Comparison of ENCODE assay signal across 14 cellular contexts in the genomic region with DNA sequence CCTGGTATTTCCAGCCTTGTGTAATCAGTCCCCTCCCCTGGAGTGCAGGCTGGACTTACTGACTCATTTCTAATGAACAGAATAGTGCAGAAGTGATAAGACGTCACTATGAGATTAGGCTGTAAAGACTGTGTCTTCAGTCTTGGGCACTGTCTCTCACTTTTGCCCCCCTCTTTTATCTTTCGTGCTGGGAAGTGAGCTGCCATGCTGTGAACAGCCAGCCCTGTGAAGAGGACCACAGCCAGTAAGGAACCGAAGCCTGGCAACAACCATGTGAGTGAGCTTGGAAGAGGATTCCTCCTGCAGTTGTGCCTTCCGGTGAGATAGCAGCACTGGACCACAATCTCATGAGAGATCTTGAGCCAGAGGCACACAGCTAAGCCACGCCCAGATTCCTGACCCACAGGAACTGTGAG.
DNase-seq lines count a peak whose midpoint lies in the region; ATAC-seq and TF ChIP-seq lines count a peak whose summit lies in the region.
"Had no signal": no experiment of that assay in that cellular context is flagged by ENCODE, and none has a peak within 500 bp of the region (broad histone marks: within the 10 kb centered on the region; RNA-seq: fewer than 3 reads in every experiment).

No MANE protein-coding gene starts in this region.

- H3K27me3 ChIP-seq in GM23338 (ENCODE audit: insufficient read depth) (no peaks in the 10 kb centered on the region), SK-N-SH (ENCODE audit: insufficient read depth) (no peaks in the 10 kb centered on the region)
- H3K27me3 ChIP-seq: Peyer's patch had no signal

- no peak for TF ChIP-seq RAD21 in SK-N-SH (IDR thresholded peaks at IDR 0.05; ENCODE audit: low read length)

- H4K20me1 ChIP-seq in GM23338 (replicated peaks; ENCODE audit: insufficient read depth): no peaks in the 10 kb centered on the region
- no peaks in the 10 kb centered on the region for H4K20me1 ChIP-seq in SK-N-SH (ENCODE audit: insufficient read depth)

- H3K36me3 Mint-ChIP-seq in GM23338 (ENCODE audit: low read depth) (peaks cover 10% of the 10 kb centered on the region; the same call in 1 of the 3 replicates), nephron progenitor cell (ENCODE audit: low read depth) (peaks cover 33% of the 10 kb centered on the region)

- TF ChIP-seq EP300 in SK-N-SH (IDR thresholded peaks at IDR 0.05; ENCODE audit: borderline replicate concordance in 1 of 2, low read depth in 1 of 2, low read length in 1 of 2): no peak

- POLR2A ChIA-PET in SK-N-SH (lab: Yijun Ruan, JAX): no interaction called here

- DNase-seq in GM23338 (ENCODE audit: low spot score) (peak; percentile 41), SK-N-SH (peak; percentile 40), fibroblast of pulmonary artery (ENCODE audit: low read depth) (peak; percentile 53), nephron progenitor cell (no peak), T-helper 1 cell (no peak), Right ventricle myocardium superior (no peak)
- no peak for DNase-seq in activated CD4-positive, alpha-beta T cell treated with anti-CD3 and anti-CD28 coated beads for 4 hours
- DNase-seq in activated CD8-positive, alpha-beta memory T cell treated with anti-CD3 and anti-CD28 coated beads, Interleukin-2, amount 50 U/mL, for 4 hours: no peak
- DNase-seq: CD4-positive, CD25-positive, alpha-beta regulatory T cell; GOT3; left ventricle myocardium inferior; Peyer's patch; stimulated activated naive CD4-positive, alpha-beta T cell treated with Interleukin-2 at 50 U/mL for 16 hours had no signal

- H3K4me3 Mint-ChIP-seq in GM23338 (no peak overlapping the region), nephron progenitor cell (no peak overlapping the region)
- H3K4me3 Mint-ChIP-seq: CD4-positive, CD25-positive, alpha-beta regulatory T cell; central memory CD8-positive, alpha-beta T cell had no signal

- WGBS in SK-N-SH (ENCODE audit: low lambda C conversion rate): 5% methylated on average over 5 of the region's 5 CpGs

- H3K9me2 ChIP-seq in GM23338 (ENCODE audit: insufficient read depth) (no peaks in the 10 kb centered on the region), SK-N-SH (no peaks in the 10 kb centered on the region)

- CTCF ChIA-PET in SK-N-SH (lab: Yijun Ruan, JAX): no interaction called here

- TF ChIP-seq CTCF in GM23338 (conservative IDR thresholded peaks at IDR 0.05; ENCODE audit: low read depth in 2 of 2): no peak
- no peak for TF ChIP-seq CTCF in SK-N-SH (IDR thresholded peaks at IDR 0.05)
- TF ChIP-seq CTCF in fibroblast of pulmonary artery (IDR thresholded peaks at IDR 0.05; ENCODE audit: low read length, missing control alignments): no peak
- no peak for TF ChIP-seq CTCF in nephron progenitor cell (IDR thresholded peaks at IDR 0.05)

- peaks cover 11% of the 10 kb centered on the region for H3K4me1 Mint-ChIP-seq in GM23338
- H3K4me1 Mint-ChIP-seq in nephron progenitor cell: peaks cover 10% of the 10 kb centered on the region

- H3K4me2 ChIP-seq in GM23338 (no peak overlapping the region), SK-N-SH (peak overlapping the region; percentile 7; the same call in 1 of the 2 replicates)

- no peaks in the 10 kb centered on the region for H3K9me3 Mint-ChIP-seq in GM23338
- peaks cover 14% of the 10 kb centered on the region for H3K9me3 Mint-ChIP-seq in nephron progenitor cell
- H3K9me3 Mint-ChIP-seq: central memory CD8-positive, alpha-beta T cell had no signal

- no peak overlapping the region for H3K9ac ChIP-seq in SK-N-SH

- H3K4me1 ChIP-seq in GM23338 (ENCODE audit: insufficient read depth): peaks cover 3% of the 10 kb centered on the region; the same call in 1 of the 2 replicates
- peaks cover 0 to 7% of the 10 kb centered on the region in 2 experiments; a peak in 2 of 4 replicates for H3K4me1 ChIP-seq in SK-N-SH (ENCODE audit: control insufficient read depth in 1 of 2, insufficient read depth in 2 of 2, low read depth in 1 of 2, low read length in 1 of 2)
- H3K4me1 ChIP-seq: left ventricle myocardium inferior, Peyer's patch had no signal

- H3K27ac ChIP-seq in GM23338 (ENCODE audit: low read depth): no peak overlapping the region
- H3K27ac ChIP-seq in SK-N-SH (ENCODE audit: low read depth in 2 of 2, low read length in 1 of 2): peak overlapping the region in 1 of 2 experiments; percentile 55; a peak in 2 of 4 replicates
- H3K27ac ChIP-seq: left ventricle myocardium inferior, Peyer's patch had no signal

- H3K27ac Mint-ChIP-seq in GM23338 (no peak overlapping the region), nephron progenitor cell (peak overlapping the region; percentile 82)
- H3K27ac Mint-ChIP-seq: CD4-positive, CD25-positive, alpha-beta regulatory T cell had no signal

- H3K9me3 ChIP-seq in SK-N-SH: no peaks in the 10 kb centered on the region
- H3K9me3 ChIP-seq: left ventricle myocardium inferior, Peyer's patch had no signal

- peaks cover 5% of the 10 kb centered on the region for H3K27me3 Mint-ChIP-seq in GM23338 (ENCODE audit: insufficient read depth, low read depth, poor library complexity)
- no peaks in the 10 kb centered on the region for H3K27me3 Mint-ChIP-seq in nephron progenitor cell (ENCODE audit: low read depth, poor library complexity)
- H3K27me3 Mint-ChIP-seq: CD4-positive, CD25-positive, alpha-beta regulatory T cell; central memory CD8-positive, alpha-beta T cell had no signal

- H3K79me2 ChIP-seq in GM23338 (replicated peaks; ENCODE audit: insufficient read depth): no peaks in the 10 kb centered on the region
- no peaks in the 10 kb centered on the region for H3K79me2 ChIP-seq in SK-N-SH (ENCODE audit: insufficient read depth)

- intact Hi-C loops in Right ventricle myocardium superior (cut with DNase I): no loop called here

- H3K4me3 ChIP-seq in GM23338 (no peak overlapping the region), SK-N-SH (ENCODE audit: low read depth in 2 of 2, low read length in 1 of 2) (no peak overlapping the region), fibroblast of pulmonary artery (replicated peaks; ENCODE audit: low read depth, low read length) (no peak overlapping the region)
- H3K4me3 ChIP-seq: left ventricle myocardium inferior, Peyer's patch had no signal

- H3K36me3 ChIP-seq in GM23338 (ENCODE audit: insufficient read depth): no peaks in the 10 kb centered on the region
- peaks cover 0 to 2% of the 10 kb centered on the region in 2 experiments for H3K36me3 ChIP-seq in SK-N-SH (replicated peaks in 1 of 2; ENCODE audit: control insufficient read depth in 1 of 2, insufficient read depth in 2 of 2, low read length in 1 of 2)

- ATAC-seq in GM23338: peak; percentile 47; the same call in 2 of the 3 replicates
- no peak for ATAC-seq in Right ventricle myocardium superior (ENCODE audit: poor library complexity)

- no peak overlapping the region for H2AFZ ChIP-seq in GM23338
- no peak overlapping the region for H2AFZ ChIP-seq in SK-N-SH (ENCODE audit: low read depth)

- H3F3A ChIP-seq in GM23338 (replicated peaks; ENCODE audit: low read depth) (no peaks in the 10 kb centered on the region), SK-N-SH (replicated peaks; ENCODE audit: insufficient read depth) (no peaks in the 10 kb centered on the region)

TF ChIP-seq in GM23338, 12 proteins besides CTCF, POLR2A, EP300 and RAD21 (continues in another document):
- TF ChIP-seq STAT1 (IDR thresholded peaks at IDR 0.05; ENCODE audit: unreplicated experiment): no peak

TF ChIP-seq in SK-N-SH, 30 proteins besides CTCF, POLR2A, EP300 and RAD21 (continues in another document):
- TF ChIP-seq, protein P1, sequence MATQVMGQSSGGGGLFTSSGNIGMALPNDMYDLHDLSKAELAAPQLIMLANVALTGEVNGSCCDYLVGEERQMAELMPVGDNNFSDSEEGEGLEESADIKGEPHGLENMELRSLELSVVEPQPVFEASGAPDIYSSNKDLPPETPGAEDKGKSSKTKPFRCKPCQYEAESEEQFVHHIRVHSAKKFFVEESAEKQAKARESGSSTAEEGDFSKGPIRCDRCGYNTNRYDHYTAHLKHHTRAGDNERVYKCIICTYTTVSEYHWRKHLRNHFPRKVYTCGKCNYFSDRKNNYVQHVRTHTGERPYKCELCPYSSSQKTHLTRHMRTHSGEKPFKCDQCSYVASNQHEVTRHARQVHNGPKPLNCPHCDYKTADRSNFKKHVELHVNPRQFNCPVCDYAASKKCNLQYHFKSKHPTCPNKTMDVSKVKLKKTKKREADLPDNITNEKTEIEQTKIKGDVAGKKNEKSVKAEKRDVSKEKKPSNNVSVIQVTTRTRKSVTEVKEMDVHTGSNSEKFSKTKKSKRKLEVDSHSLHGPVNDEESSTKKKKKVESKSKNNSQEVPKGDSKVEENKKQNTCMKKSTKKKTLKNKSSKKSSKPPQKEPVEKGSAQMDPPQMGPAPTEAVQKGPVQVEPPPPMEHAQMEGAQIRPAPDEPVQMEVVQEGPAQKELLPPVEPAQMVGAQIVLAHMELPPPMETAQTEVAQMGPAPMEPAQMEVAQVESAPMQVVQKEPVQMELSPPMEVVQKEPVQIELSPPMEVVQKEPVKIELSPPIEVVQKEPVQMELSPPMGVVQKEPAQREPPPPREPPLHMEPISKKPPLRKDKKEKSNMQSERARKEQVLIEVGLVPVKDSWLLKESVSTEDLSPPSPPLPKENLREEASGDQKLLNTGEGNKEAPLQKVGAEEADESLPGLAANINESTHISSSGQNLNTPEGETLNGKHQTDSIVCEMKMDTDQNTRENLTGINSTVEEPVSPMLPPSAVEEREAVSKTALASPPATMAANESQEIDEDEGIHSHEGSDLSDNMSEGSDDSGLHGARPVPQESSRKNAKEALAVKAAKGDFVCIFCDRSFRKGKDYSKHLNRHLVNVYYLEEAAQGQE (IDR thresholded peaks at IDR 0.05; ENCODE audit: low read depth, low read length): no peak
- no peak for TF ChIP-seq NRF1 (IDR thresholded peaks at IDR 0.05; ENCODE audit: low read depth, low read length)
- no peak for TF ChIP-seq NFIC (IDR thresholded peaks at IDR 0.05; ENCODE audit: borderline replicate concordance)
- no peak for TF ChIP-seq IRF3 (IDR thresholded peaks at IDR 0.05; ENCODE audit: low read depth, low read length)
- TF ChIP-seq FOSL2 (IDR thresholded peaks at IDR 0.05; ENCODE audit: borderline replicate concordance, low read depth): no peak
- no peak for TF ChIP-seq EZH2phosphoT487 (IDR thresholded peaks at IDR 0.05; ENCODE audit: borderline replicate concordance, low read depth)
- TF ChIP-seq RFX5 (IDR thresholded peaks at IDR 0.05; ENCODE audit: low read length): no peak
- no peak for TF ChIP-seq SIN3A (IDR thresholded peaks at IDR 0.05; ENCODE audit: borderline replicate concordance, low read depth, low read length)
- no peak for TF ChIP-seq FOXM1 (IDR thresholded peaks at IDR 0.05; ENCODE audit: low read depth)

Comparison
In these comparisons a context has a peak if more than half of its experiments do, and no peak if none do; other contexts are left out.
1. DNase-seq: peak in GM23338 (single experiment), SK-N-SH (single experiment) and fibroblast of pulmonary artery (single experiment); none in nephron progenitor cell (single experiment), T-helper 1 cell (0 of 5), activated CD4-positive, alpha-beta T cell treated with anti-CD3 and anti-CD28 coated beads for 4 hours (0 of 2), activated CD8-positive, alpha-beta memory T cell treated with anti-CD3 and anti-CD28 coated beads, Interleukin-2, amount 50 U/mL, for 4 hours (single experiment) and Right ventricle myocardium superior (single experiment).